In genomic region chr6:26468829-26469228, GRCh38 we compare ENCODE assay signal across 1 cellular context.
TF ChIP-seq lines count a peak whose summit lies in the region.

No MANE protein-coding gene starts in this region.

TF ChIP-seq in K562, 482 proteins besides CTCF, POLR2A, EP300 and RAD21:
- TF ChIP-seq ZBTB49 (CRISPR knock-in tag; IDR thresholded peaks at IDR 0.05; ENCODE audit: borderline replicate concordance) (no peak), YBX1 (IDR thresholded peaks at IDR 0.05) (no peak), SUPT5H (IDR thresholded peaks at IDR 0.05) (0 out of 2 replicates have a peak, but pooled peaks have one; percentile 31), SREBF1 (IDR thresholded peaks at IDR 0.05; ENCODE audit: borderline replicate concordance, low read depth, low read length) (no peak), CBFA2T3 (IDR thresholded peaks at IDR 0.05) (no peak), POLR2B (IDR thresholded peaks at IDR 0.05; ENCODE audit: low read depth, partially characterized antibody) (peak; percentile 19), SPI1 (IDR thresholded peaks at IDR 0.05; ENCODE audit: borderline replicate concordance, low read depth, low read length) (peak; percentile 54; the same call in 1 of the 2 replicates)
